Comparison of ENCODE assay signal across 3 cellular contexts in the genomic region with DNA sequence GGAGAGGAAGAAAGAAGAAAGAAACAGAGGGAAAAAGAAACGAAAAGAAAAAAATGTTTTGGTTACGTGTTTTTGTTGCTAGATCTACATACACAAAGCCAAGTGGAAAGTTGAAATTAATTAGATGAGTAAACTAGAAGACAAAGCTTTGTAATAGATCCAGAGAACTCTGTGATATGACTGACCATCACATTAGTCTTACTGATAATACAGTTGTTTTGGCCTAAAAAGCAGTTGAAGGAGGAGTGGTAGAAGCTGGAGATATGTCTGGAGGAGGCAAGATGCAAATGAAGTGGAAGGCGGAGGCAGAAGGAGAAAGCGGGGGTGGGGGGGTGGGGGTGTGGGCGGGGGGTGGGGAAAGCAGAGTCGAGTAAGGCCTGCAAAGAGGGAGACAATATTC.
TF ChIP-seq lines count a peak whose summit lies in the region.

No MANE protein-coding gene starts in this region.

TF ChIP-seq in GM23338, 12 proteins besides CTCF, POLR2A, EP300 and RAD21 (continues in another document):
- TF ChIP-seq STAT1 (IDR thresholded peaks at IDR 0.05; ENCODE audit: unreplicated experiment) (no peak), ZNF331 (CRISPR knock-in tag; IDR thresholded peaks at IDR 0.05; ENCODE audit: low read depth) (no peak), ETS1 (IDR thresholded peaks at IDR 0.05) (no peak), NANOG (IDR thresholded peaks at IDR 0.05; ENCODE audit: borderline replicate concordance) (no peak), REST (IDR thresholded peaks at IDR 0.05; ENCODE audit: unreplicated experiment) (no peak), CREB1 (CRISPR knock-in tag; IDR thresholded peaks at IDR 0.05; ENCODE audit: low read depth) (no peak)

TF ChIP-seq in WTC11, 78 proteins besides CTCF, POLR2A, EP300 and RAD21:
- TF ChIP-seq ZNF281 (CRISPR knock-in tag; IDR thresholded peaks at IDR 0.05) (no peak), ZNF512 (CRISPR knock-in tag; IDR thresholded peaks at IDR 0.05; ENCODE audit: borderline replicate concordance) (peak; percentile 90; the same call in 1 of the 2 replicates)

TF ChIP-seq in H1, 55 proteins besides CTCF, POLR2A, EP300 and RAD21:
- no peak for TF ChIP-seq TCF12 (IDR thresholded peaks at IDR 0.05; ENCODE audit: low read depth, low read length)
- no peak for TF ChIP-seq BCL11A (IDR thresholded peaks at IDR 0.05; ENCODE audit: low read depth in 2 of 2, low read length in 2 of 2)
- no peak for TF ChIP-seq SUZ12 (IDR thresholded peaks at IDR 0.05; ENCODE audit: low read length)
- TF ChIP-seq E2F6 (IDR thresholded peaks at IDR 0.05): no peak
- TF ChIP-seq SP4 (IDR thresholded peaks at IDR 0.05; ENCODE audit: low read length): no peak
- no peak for TF ChIP-seq KDM4A (IDR thresholded peaks at IDR 0.05; ENCODE audit: low read depth, low read length, severe bottlenecking)
- TF ChIP-seq, protein P1, sequence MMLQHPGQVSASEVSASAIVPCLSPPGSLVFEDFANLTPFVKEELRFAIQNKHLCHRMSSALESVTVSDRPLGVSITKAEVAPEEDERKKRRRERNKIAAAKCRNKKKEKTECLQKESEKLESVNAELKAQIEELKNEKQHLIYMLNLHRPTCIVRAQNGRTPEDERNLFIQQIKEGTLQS (IDR thresholded peaks at IDR 0.05; ENCODE audit: insufficient read depth, low read depth, low read length): no peak
- no peak for TF ChIP-seq RFX5 (IDR thresholded peaks at IDR 0.05; ENCODE audit: borderline replicate concordance, low read depth, low read length)
